In genomic region chr6:139790527-139790926, GRCh38 we compare ENCODE assay signal across 2 cellular contexts.
TF ChIP-seq lines count a peak whose summit lies in the region.

No MANE protein-coding gene starts in this region.

TF ChIP-seq in HepG2, 621 proteins besides CTCF, POLR2A, EP300 and RAD21:
- TF ChIP-seq CC2D1A (CRISPR knock-in tag; IDR thresholded peaks at IDR 0.05), result no peak
- no peak for TF ChIP-seq ETV5 (CRISPR knock-in tag; IDR thresholded peaks at IDR 0.05; ENCODE audit: borderline replicate concordance)
- TF ChIP-seq MAFK (conservative IDR thresholded peaks at IDR 0.05 in 1 of 2, IDR thresholded peaks at IDR 0.05 in 1 of 2; ENCODE audit: low read length in 2 of 2), result peak; percentile 41 to 47; a peak in 2 of 4 replicates
- no peak for TF ChIP-seq ZNF678 (CRISPR knock-in tag; IDR thresholded peaks at IDR 0.05)

TF ChIP-seq in K562, 482 proteins besides CTCF, POLR2A, EP300 and RAD21:
- no peak for TF ChIP-seq SRSF7 (optimal IDR thresholded peaks at IDR 0.05; ENCODE audit: low read depth, low read length)
- TF ChIP-seq C11orf30 (IDR thresholded peaks at IDR 0.05; ENCODE audit: low read depth), result peak; percentile 44
- TF ChIP-seq GTF3C2 (IDR thresholded peaks at IDR 0.05; ENCODE audit: borderline replicate concordance, extremely low read depth, insufficient read length), result no peak
- no peak for TF ChIP-seq ZNF75A (CRISPR knock-in tag; IDR thresholded peaks at IDR 0.05)
- no peak for TF ChIP-seq LEF1 (IDR thresholded peaks at IDR 0.05)
- TF ChIP-seq CBFA2T3 (IDR thresholded peaks at IDR 0.05), result no peak
- TF ChIP-seq IRF2 (CRISPR knock-in tag; IDR thresholded peaks at IDR 0.05), result no peak
- no peak for TF ChIP-seq XRCC3 (IDR thresholded peaks at IDR 0.05)
- TF ChIP-seq CCAR2 (IDR thresholded peaks at IDR 0.05; ENCODE audit: low read depth, low read length), result no peak
- TF ChIP-seq, protein P1, sequence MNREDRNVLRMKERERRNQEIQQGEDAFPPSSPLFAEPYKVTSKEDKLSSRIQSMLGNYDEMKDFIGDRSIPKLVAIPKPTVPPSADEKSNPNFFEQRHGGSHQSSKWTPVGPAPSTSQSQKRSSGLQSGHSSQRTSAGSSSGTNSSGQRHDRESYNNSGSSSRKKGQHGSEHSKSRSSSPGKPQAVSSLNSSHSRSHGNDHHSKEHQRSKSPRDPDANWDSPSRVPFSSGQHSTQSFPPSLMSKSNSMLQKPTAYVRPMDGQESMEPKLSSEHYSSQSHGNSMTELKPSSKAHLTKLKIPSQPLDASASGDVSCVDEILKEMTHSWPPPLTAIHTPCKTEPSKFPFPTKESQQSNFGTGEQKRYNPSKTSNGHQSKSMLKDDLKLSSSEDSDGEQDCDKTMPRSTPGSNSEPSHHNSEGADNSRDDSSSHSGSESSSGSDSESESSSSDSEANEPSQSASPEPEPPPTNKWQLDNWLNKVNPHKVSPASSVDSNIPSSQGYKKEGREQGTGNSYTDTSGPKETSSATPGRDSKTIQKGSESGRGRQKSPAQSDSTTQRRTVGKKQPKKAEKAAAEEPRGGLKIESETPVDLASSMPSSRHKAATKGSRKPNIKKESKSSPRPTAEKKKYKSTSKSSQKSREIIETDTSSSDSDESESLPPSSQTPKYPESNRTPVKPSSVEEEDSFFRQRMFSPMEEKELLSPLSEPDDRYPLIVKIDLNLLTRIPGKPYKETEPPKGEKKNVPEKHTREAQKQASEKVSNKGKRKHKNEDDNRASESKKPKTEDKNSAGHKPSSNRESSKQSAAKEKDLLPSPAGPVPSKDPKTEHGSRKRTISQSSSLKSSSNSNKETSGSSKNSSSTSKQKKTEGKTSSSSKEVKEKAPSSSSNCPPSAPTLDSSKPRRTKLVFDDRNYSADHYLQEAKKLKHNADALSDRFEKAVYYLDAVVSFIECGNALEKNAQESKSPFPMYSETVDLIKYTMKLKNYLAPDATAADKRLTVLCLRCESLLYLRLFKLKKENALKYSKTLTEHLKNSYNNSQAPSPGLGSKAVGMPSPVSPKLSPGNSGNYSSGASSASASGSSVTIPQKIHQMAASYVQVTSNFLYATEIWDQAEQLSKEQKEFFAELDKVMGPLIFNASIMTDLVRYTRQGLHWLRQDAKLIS (CRISPR knock-in tag; IDR thresholded peaks at IDR 0.05), result no peak
- TF ChIP-seq ZNF316 (IDR thresholded peaks at IDR 0.05), result peak; percentile 56
- TF ChIP-seq, protein P2, sequence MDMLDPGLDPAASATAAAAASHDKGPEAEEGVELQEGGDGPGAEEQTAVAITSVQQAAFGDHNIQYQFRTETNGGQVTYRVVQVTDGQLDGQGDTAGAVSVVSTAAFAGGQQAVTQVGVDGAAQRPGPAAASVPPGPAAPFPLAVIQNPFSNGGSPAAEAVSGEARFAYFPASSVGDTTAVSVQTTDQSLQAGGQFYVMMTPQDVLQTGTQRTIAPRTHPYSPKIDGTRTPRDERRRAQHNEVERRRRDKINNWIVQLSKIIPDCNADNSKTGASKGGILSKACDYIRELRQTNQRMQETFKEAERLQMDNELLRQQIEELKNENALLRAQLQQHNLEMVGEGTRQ (CRISPR knock-in tag; IDR thresholded peaks at IDR 0.05), result no peak
- TF ChIP-seq, protein P3, sequence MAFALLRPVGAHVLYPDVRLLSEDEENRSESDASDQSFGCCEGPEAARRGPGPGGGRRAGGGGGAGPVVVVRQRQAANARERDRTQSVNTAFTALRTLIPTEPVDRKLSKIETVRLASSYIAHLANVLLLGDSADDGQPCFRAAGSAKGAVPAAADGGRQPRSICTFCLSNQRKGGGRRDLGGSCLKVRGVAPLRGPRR (CRISPR knock-in tag; IDR thresholded peaks at IDR 0.05), result no peak
